13 cellular contexts compared by ENCODE assay signal in genomic region chr10:79385804-79386531, GRCh38. TPM values are rescaled to one million over a fixed set of nuclear protein-coding genes. Genes with fewer than 3 reads are reported as not detected.
DNase-seq lines count a peak whose midpoint lies in the region; ATAC-seq and TF ChIP-seq lines count a peak whose summit lies in the region.
"Had no signal": no experiment of that assay in that cellular context is flagged by ENCODE, and none has a peak within 500 bp of the region (broad histone marks: within the 10 kb centered on the region; RNA-seq: fewer than 3 reads in every experiment).

No MANE protein-coding gene starts in this region.

- H3K9me3 Mint-ChIP-seq in stimulated activated effector memory CD8-positive, alpha-beta T cell treated with anti-CD3 and anti-CD28 coated beads, Interleukin-12 subunit alpha, Interleukin-12 subunit beta, amount 100 ng/mL, for 72 hours: no peaks in the 10 kb centered on the region
- H3K9me3 Mint-ChIP-seq: stimulated activated memory B cell treated with anti-CD40 and anti-IgM and Interleukin-4, amounts not matched to agents 10 μg/mL and 1 μg/mL and 100 μg/mL, for 72 hours had no signal

- H3K27me3 ChIP-seq in left ventricle myocardium inferior (ENCODE audit: low read depth) (no peaks in the 10 kb centered on the region), ascending aorta (no peaks in the 10 kb centered on the region), lung (ENCODE audit: control insufficient read depth, insufficient read depth) (no peaks in the 10 kb centered on the region), vagina (no peaks in the 10 kb centered on the region)

- WGBS in lung, 2 donors: 92 to 93% methylated on average over 28 of the region's 28 CpGs

- intact Hi-C loops in left ventricle myocardium inferior (cut with micrococcal nuclease): no loop called here
- intact Hi-C loops in Right ventricle myocardium superior (cut with DNase I): loop anchor here (10.0 kb wide), 1 partner anchor 59 kb away; the partner anchor contains the start of gene ZCCHC24
- intact Hi-C loops in ascending aorta (cut with DNase I): no loop called here
- intact Hi-C loops in vagina (cut with DNase I): no loop called here

- H3K27ac ChIP-seq in left ventricle myocardium inferior (replicated peaks): no peak overlapping the region
- H3K27ac ChIP-seq in ascending aorta: no peak overlapping the region
- H3K27ac ChIP-seq in lung (ENCODE audit: low read depth in 1 of 2, low read length in 1 of 2): no peak overlapping the region
- H3K27ac ChIP-seq in vagina: no peak overlapping the region

- no peak overlapping the region for H3K27ac Mint-ChIP-seq in stimulated activated effector memory CD8-positive, alpha-beta T cell treated with anti-CD3 and anti-CD28 coated beads, Interleukin-12 subunit alpha, Interleukin-12 subunit beta, amount 100 ng/mL, for 72 hours
- H3K27ac Mint-ChIP-seq: stimulated activated memory B cell treated with anti-CD40 and anti-IgM and Interleukin-4, amounts not matched to agents 10 μg/mL and 1 μg/mL and 100 μg/mL, for 72 hours had no signal

- no peaks in the 10 kb centered on the region for H3K4me1 Mint-ChIP-seq in stimulated activated effector memory CD8-positive, alpha-beta T cell treated with anti-CD3 and anti-CD28 coated beads, Interleukin-12 subunit alpha, Interleukin-12 subunit beta, amount 100 ng/mL, for 72 hours

- H3K36me3 ChIP-seq in left ventricle myocardium inferior: peaks cover 38% of the 10 kb centered on the region
- H3K36me3 ChIP-seq in ascending aorta: peaks cover 29 to 42% of the 10 kb centered on the region in 2 donors
- peaks cover 0 to 26% of the 10 kb centered on the region in 2 donors for H3K36me3 ChIP-seq in lung (ENCODE audit: control insufficient read depth in 2 of 2, insufficient read depth in 2 of 2, low read length in 2 of 2)
- H3K36me3 ChIP-seq in vagina: peaks cover 0 to 17% of the 10 kb centered on the region in 2 donors

- ATAC-seq in Right ventricle myocardium superior (ENCODE audit: poor library complexity) (no peak), lung (ENCODE audit: insufficient read depth, low FRiP score) (no peak), GM18502 (IDR thresholded peaks at IDR 0.05; ENCODE audit: poor library complexity, unreplicated experiment) (no peak), GM19328 (IDR thresholded peaks at IDR 0.05; ENCODE audit: unreplicated experiment) (no peak)
- ATAC-seq in stimulated activated effector memory CD8-positive, alpha-beta T cell treated with anti-CD3 and anti-CD28 coated beads, Interleukin-12 subunit alpha, Interleukin-12 subunit beta, amount 100 ng/mL, for 72 hours: no peak

- peaks cover 56% of the 10 kb centered on the region for H3K4me1 ChIP-seq in left ventricle myocardium inferior
- H3K4me1 ChIP-seq in ascending aorta: peaks cover 11 to 15% of the 10 kb centered on the region in 2 donors
- H3K4me1 ChIP-seq in lung (ENCODE audit: control insufficient read depth in 2 of 2, insufficient read depth in 2 of 2, low read length in 2 of 2): peaks cover 1 to 8% of the 10 kb centered on the region in 2 donors
- H3K4me1 ChIP-seq in vagina: peaks cover 32% of the 10 kb centered on the region

- H3K4me3 ChIP-seq in left ventricle myocardium inferior (no peak overlapping the region), ascending aorta (no peak overlapping the region), lung (no peak overlapping the region), vagina (no peak overlapping the region)

- no peak overlapping the region for H3K4me3 Mint-ChIP-seq in stimulated activated effector memory CD8-positive, alpha-beta T cell treated with anti-CD3 and anti-CD28 coated beads, Interleukin-12 subunit alpha, Interleukin-12 subunit beta, amount 100 ng/mL, for 72 hours
- H3K4me3 Mint-ChIP-seq: stimulated activated memory B cell treated with anti-CD40 and anti-IgM and Interleukin-4, amounts not matched to agents 10 μg/mL and 1 μg/mL and 100 μg/mL, for 72 hours had no signal

- TF ChIP-seq CTCF in left ventricle myocardium inferior (IDR thresholded peaks at IDR 0.05; ENCODE audit: borderline replicate concordance) (no peak), ascending aorta (IDR thresholded peaks at IDR 0.05) (no peak), lung (IDR thresholded peaks at IDR 0.05; ENCODE audit: control extremely low read depth, extremely low read depth) (no peak), vagina (IDR thresholded peaks at IDR 0.05) (no peak)

- no peaks in the 10 kb centered on the region for H3K36me3 Mint-ChIP-seq in stimulated activated effector memory CD8-positive, alpha-beta T cell treated with anti-CD3 and anti-CD28 coated beads, Interleukin-12 subunit alpha, Interleukin-12 subunit beta, amount 100 ng/mL, for 72 hours
- H3K36me3 Mint-ChIP-seq: stimulated activated memory B cell treated with anti-CD40 and anti-IgM and Interleukin-4, amounts not matched to agents 10 μg/mL and 1 μg/mL and 100 μg/mL, for 72 hours had no signal

- peak; percentile 12 for DNase-seq in left ventricle myocardium inferior
- DNase-seq in Right ventricle myocardium superior: no peak
- peak; percentile 6 to 61 for DNase-seq in ascending aorta (ENCODE audit: low spot score in 2 of 2)
- peak; percentile 27 for DNase-seq in lung (ENCODE audit: low spot score)
- peak; percentile 81 to 90 for DNase-seq in vagina (ENCODE audit: extremely low spot score in 2 of 2)
- DNase-seq in stimulated activated effector memory CD8-positive, alpha-beta T cell treated with anti-CD3 and anti-CD28 coated beads, Interleukin-12 subunit alpha, Interleukin-12 subunit beta, amount 100 ng/mL, for 72 hours (ENCODE audit: low spot score in 2 of 2): no peak
- DNase-seq: activated gamma-delta T cell, C1 segment of cervical spinal cord, NCI-H1930 had no signal

- TF ChIP-seq POLR2A in vagina (IDR thresholded peaks at IDR 0.05): no peak

- H3K9me3 ChIP-seq in left ventricle myocardium inferior (replicated peaks): no peaks in the 10 kb centered on the region
- no peaks in the 10 kb centered on the region for H3K9me3 ChIP-seq in ascending aorta
- H3K9me3 ChIP-seq in lung (ENCODE audit: control insufficient read depth in 2 of 2, insufficient read depth in 1 of 2, low read length in 1 of 2): no peaks in the 10 kb centered on the region
- H3K9me3 ChIP-seq in vagina: no peaks in the 10 kb centered on the region

RNA-seq across cellular contexts. Expression of gene PPIF, which starts 38.7 kb away (rescaled TPM):
- total RNA-seq in left ventricle myocardium inferior: 150 TPM
- 146 TPM for total RNA-seq in Right ventricle myocardium superior
- total RNA-seq in ascending aorta: 172 TPM
- total RNA-seq in lung: 10 to 100 TPM; 22.0 to 57.8 TPM
- polyA plus RNA-seq in lung: 10 to 100 TPM; 21.7 to 96.8 TPM
- total RNA-seq in vagina: 44.7 TPM

RNA-seq across cellular contexts. Expression of gene ZCCHC24, which starts 59.5 kb away (rescaled TPM):
- 47.5 TPM for total RNA-seq in left ventricle myocardium inferior
- 53.3 TPM for total RNA-seq in Right ventricle myocardium superior
- total RNA-seq in ascending aorta: 180 TPM
- 10 to 100 TPM; 12.2 to 33.5 TPM for total RNA-seq in lung
- polyA plus RNA-seq in lung: 10 to 100 TPM; 10.4 to 14.8 TPM
- 57.0 TPM for total RNA-seq in vagina
- total RNA-seq: HT-29 had no signal

Comparison
In these comparisons a context has a peak if more than half of its experiments do, and no peak if none do; other contexts are left out.
1. DNase-seq: peak in left ventricle myocardium inferior (single experiment), ascending aorta (2 of 2), lung (single experiment) and vagina (2 of 2); none in Right ventricle myocardium superior (single experiment) and stimulated activated effector memory CD8-positive, alpha-beta T cell treated with anti-CD3 and anti-CD28 coated beads, Interleukin-12 subunit alpha, Interleukin-12 subunit beta, amount 100 ng/mL, for 72 hours (0 of 2).